In genomic region chr5:43357797-43358196, GRCh38 we compare ENCODE assay signal across 25 cellular contexts.
"Had no signal": no experiment of that assay in that cellular context is flagged by ENCODE, and none has a peak within 500 bp of the region (broad histone marks: within the 10 kb centered on the region; RNA-seq: fewer than 3 reads in every experiment).

No MANE protein-coding gene starts in this region.

- H3K27ac Mint-ChIP-seq: activated naive CD8-positive, alpha-beta T cell; activated T-cell treated with anti-CD3 and anti-CD28 coated beads, Interleukin-2, amount 50 U/mL, for 72 hours; naive thymus-derived CD8-positive, alpha-beta T cell; stimulated activated effector memory CD8-positive, alpha-beta T cell treated with anti-CD3 and anti-CD28 coated beads, Interleukin-12 subunit alpha, Interleukin-12 subunit beta, amount 100 ng/mL, for 72 hours; stimulated activated naive CD8-positive, alpha-beta T cell treated with anti-CD3 and anti-CD28 coated beads, Interleukin-15, amount 100 ng/mL, for 72 hours had no signal

- H3K4me3 Mint-ChIP-seq: activated naive CD8-positive, alpha-beta T cell; activated T-cell treated with anti-CD3 and anti-CD28 coated beads, Interleukin-2, amount 50 U/mL, for 72 hours; naive thymus-derived CD8-positive, alpha-beta T cell; stimulated activated effector memory CD8-positive, alpha-beta T cell treated with anti-CD3 and anti-CD28 coated beads, Interleukin-12 subunit alpha, Interleukin-12 subunit beta, amount 100 ng/mL, for 72 hours; stimulated activated naive CD8-positive, alpha-beta T cell treated with anti-CD3 and anti-CD28 coated beads, Interleukin-15, amount 100 ng/mL, for 72 hours had no signal

- H3K27me3 ChIP-seq: dorsolateral prefrontal cortex, foreskin keratinocyte, heart right ventricle, sigmoid colon, suprapubic skin, tibial artery had no signal

- H3K4me1 ChIP-seq: sigmoid colon, suprapubic skin had no signal

- H3K27ac ChIP-seq: coronary artery, dorsolateral prefrontal cortex, foreskin keratinocyte, heart right ventricle, sigmoid colon, suprapubic skin, VCaP had no signal

- H3K36me3 Mint-ChIP-seq: stimulated activated effector memory CD8-positive, alpha-beta T cell treated with anti-CD3 and anti-CD28 coated beads, Interleukin-12 subunit alpha, Interleukin-12 subunit beta, amount 100 ng/mL, for 72 hours had no signal

- H3K4me1 Mint-ChIP-seq: stimulated activated effector memory CD8-positive, alpha-beta T cell treated with anti-CD3 and anti-CD28 coated beads, Interleukin-12 subunit alpha, Interleukin-12 subunit beta, amount 100 ng/mL, for 72 hours; stimulated activated naive CD8-positive, alpha-beta T cell treated with anti-CD3 and anti-CD28 coated beads, Interleukin-15, amount 100 ng/mL, for 72 hours had no signal

- H3K4me3 ChIP-seq: coronary artery, dorsolateral prefrontal cortex, heart right ventricle, sigmoid colon, suprapubic skin, tibial artery had no signal

- ATAC-seq: activated T-cell treated with anti-CD3 and anti-CD28 coated beads, Interleukin-2, amount 50 U/mL, for 72 hours; foreskin keratinocyte; naive thymus-derived CD8-positive, alpha-beta T cell; stimulated activated effector memory CD8-positive, alpha-beta T cell treated with anti-CD3 and anti-CD28 coated beads, Interleukin-12 subunit alpha, Interleukin-12 subunit beta, amount 100 ng/mL, for 72 hours; stimulated activated naive CD8-positive, alpha-beta T cell treated with anti-CD3 and anti-CD28 coated beads, Interleukin-15, amount 100 ng/mL, for 72 hours had no signal

- H3K27me3 Mint-ChIP-seq: stimulated activated naive CD8-positive, alpha-beta T cell treated with anti-CD3 and anti-CD28 coated beads, Interleukin-15, amount 100 ng/mL, for 72 hours had no signal

- DNase-seq: activated CD4-positive, alpha-beta T cell treated with anti-CD3 and anti-CD28 coated beads for 4 hours; activated CD4-positive, alpha-beta T cell treated with anti-CD3 and anti-CD28 coated beads, Interleukin-2, amount 50 U/mL, for 4 hours; activated effector memory CD4-positive, alpha-beta T cell treated with Interleukin-2 at 50 U/mL for 16 hours; activated naive CD4-positive, alpha-beta T cell treated with Interleukin-2 at 50 U/mL for 16 hours; activated T-cell treated with anti-CD3 and anti-CD28 coated beads for 4 hours; activated T-cell treated with anti-CD3 and anti-CD28 coated beads, Interleukin-2, amount 50 U/mL, for 72 hours; anterior cingulate cortex; dorsolateral prefrontal cortex; effector memory CD4-positive, alpha-beta T cell; erythroblast; foreskin keratinocyte; heart right ventricle; midbrain; naive thymus-derived CD8-positive, alpha-beta T cell; posterior cingulate gyrus; sigmoid colon; small intestine; stimulated activated CD4-positive, alpha-beta T cell treated with anti-CD3 and anti-CD28 coated beads, Interleukin-4, amount 100 ng/mL, for 24 hours; stimulated activated naive CD8-positive, alpha-beta T cell treated with anti-CD3 and anti-CD28 coated beads, Interleukin-15, amount 100 ng/mL, for 72 hours; tibial artery had no signal

- H3K36me3 ChIP-seq: heart right ventricle, sigmoid colon, suprapubic skin, tibial artery had no signal

- FAIRE-seq: small intestine had no signal
